Comparison of ENCODE assay signal across 16 cellular contexts in genomic region chr14:91866511-91867295, GRCh38. TPM values are rescaled to one million over a fixed set of nuclear protein-coding genes. Genes with fewer than 3 reads are reported as not detected.
DNase-seq lines count a peak whose midpoint lies in the region; ATAC-seq, FAIRE-seq and TF ChIP-seq lines count a peak whose summit lies in the region.
"Had no signal": no experiment of that assay in that cellular context is flagged by ENCODE, and none has a peak within 500 bp of the region (broad histone marks: within the 10 kb centered on the region; RNA-seq: fewer than 3 reads in every experiment).

No MANE protein-coding gene starts in this region.

- no peak overlapping the region for H4K91ac ChIP-seq in mesenchymal stem cell (ENCODE audit: low read length)

- H2BK12ac ChIP-seq in mesenchymal stem cell (ENCODE audit: low read length in 2 of 2): no peak overlapping the region

- H3K23ac ChIP-seq in mesenchymal stem cell (ENCODE audit: low read length in 2 of 2): no peak overlapping the region

- H4K8ac ChIP-seq in mesenchymal stem cell (ENCODE audit: low read length): no peak overlapping the region

- peak; percentile 16; the same call in 2 of the 3 replicates for ATAC-seq in SK-N-SH treated with all-trans-retinoic acid at 6 μM for 48 hours
- peak; percentile 11 for ATAC-seq in activated naive CD8-positive, alpha-beta T cell treated with anti-CD3 and anti-CD28 coated beads, Interleukin-2, amount 50 U/mL, for 24 hours
- ATAC-seq in stimulated activated effector memory CD8-positive, alpha-beta T cell treated with anti-CD3 and anti-CD28 coated beads, Interleukin-12 subunit alpha, Interleukin-12 subunit beta, amount 100 ng/mL, for 72 hours: peak; percentile 39
- ATAC-seq: A549 had no signal

- TF ChIP-seq RAD21 in SK-N-SH (IDR thresholded peaks at IDR 0.05; ENCODE audit: low read length): no peak

- no peak overlapping the region for H3K27ac ChIP-seq in SK-N-SH (ENCODE audit: low read depth in 2 of 2, low read length in 1 of 2)
- H3K27ac ChIP-seq in mesenchymal stem cell (ENCODE audit: low read length, poor library complexity, severe bottlenecking): no peak overlapping the region
- H3K27ac ChIP-seq: A549, adrenal gland had no signal

- H2BK5ac ChIP-seq in mesenchymal stem cell (ENCODE audit: low read depth, low read length, poor library complexity, severe bottlenecking): no peak overlapping the region

- 67% methylated on average over 6 of the region's 6 CpGs for WGBS in SK-N-SH (ENCODE audit: low lambda C conversion rate)
- WGBS in mesenchymal stem cell: 91% methylated on average over 6 of the region's 6 CpGs

- no peaks in the 10 kb centered on the region for H3K27me3 ChIP-seq in SK-N-SH (ENCODE audit: insufficient read depth)
- H3K27me3 ChIP-seq in Loucy (ENCODE audit: insufficient read depth, low read length, poor library complexity, severe bottlenecking): no peaks in the 10 kb centered on the region
- H3K27me3 ChIP-seq in mesenchymal stem cell (ENCODE audit: control insufficient read depth in 1 of 2, insufficient read depth in 1 of 2, low read length in 2 of 2): peaks cover 0 to 38% of the 10 kb centered on the region in 2 experiments
- H3K27me3 ChIP-seq: adrenal gland, heart left ventricle had no signal

- H2BK120ac ChIP-seq in mesenchymal stem cell (ENCODE audit: low read depth, low read length): no peak overlapping the region

- no peaks in the 10 kb centered on the region for H3K4me1 ChIP-seq in SK-N-SH (ENCODE audit: control insufficient read depth in 1 of 2, insufficient read depth in 2 of 2, low read depth in 1 of 2, low read length in 1 of 2)
- peaks cover 77% of the 10 kb centered on the region for H3K4me1 ChIP-seq in Loucy (ENCODE audit: insufficient read depth, low read length, poor library complexity, severe bottlenecking)
- H3K4me1 ChIP-seq in mesenchymal stem cell (ENCODE audit: control insufficient read depth, insufficient read depth, low read depth, low read length): peaks cover 5% of the 10 kb centered on the region
- H3K4me1 ChIP-seq: adrenal gland had no signal

- H3K27me3 Mint-ChIP-seq in activated naive CD8-positive, alpha-beta T cell treated with anti-CD3 and anti-CD28 coated beads, Interleukin-2, amount 50 U/mL, for 24 hours: no peaks in the 10 kb centered on the region

- no peak for TF ChIP-seq EP300 in SK-N-SH (IDR thresholded peaks at IDR 0.05; ENCODE audit: borderline replicate concordance in 1 of 2, low read depth in 1 of 2, low read length in 1 of 2)

- H2AK5ac ChIP-seq in mesenchymal stem cell (ENCODE audit: low read length, severe bottlenecking): no peak overlapping the region

- peak overlapping the region; percentile 74 for H3K4me3 Mint-ChIP-seq in activated naive CD8-positive, alpha-beta T cell treated with anti-CD3 and anti-CD28 coated beads, Interleukin-2, amount 50 U/mL, for 24 hours
- H3K4me3 Mint-ChIP-seq in stimulated activated effector memory CD8-positive, alpha-beta T cell treated with anti-CD3 and anti-CD28 coated beads, Interleukin-12 subunit alpha, Interleukin-12 subunit beta, amount 100 ng/mL, for 72 hours: peak overlapping the region; percentile 89

- H3K4me2 ChIP-seq in SK-N-SH: no peak overlapping the region
- H3K4me2 ChIP-seq in Loucy (ENCODE audit: low read depth, low read length, poor library complexity, severe bottlenecking): peak overlapping the region; percentile 76
- H3K4me2 ChIP-seq in mesenchymal stem cell (ENCODE audit: low read length, poor library complexity, severe bottlenecking): no peak overlapping the region
- H3K4me2 ChIP-seq: A549 had no signal

- no peaks in the 10 kb centered on the region for H3K9me3 ChIP-seq in SK-N-SH
- no peaks in the 10 kb centered on the region for H3K9me3 ChIP-seq in Loucy (ENCODE audit: insufficient read depth, low read depth, low read length)
- H3K9me3 ChIP-seq in mesenchymal stem cell (ENCODE audit: control insufficient read depth, low read length): no peaks in the 10 kb centered on the region
- H3K9me3 ChIP-seq: A549, adrenal gland had no signal

- H2AFZ ChIP-seq in SK-N-SH (ENCODE audit: low read depth) (no peak overlapping the region), Loucy (ENCODE audit: low read length) (0 out of 2 replicates have a peak overlapping the region, but pooled peaks have one; percentile 46), mesenchymal stem cell (ENCODE audit: low read depth, low read length) (no peak overlapping the region)

- H3K9ac ChIP-seq in SK-N-SH: no peak overlapping the region
- H3K9ac ChIP-seq in Loucy (ENCODE audit: low read depth, low read length, poor library complexity, severe bottlenecking): peak overlapping the region; percentile 48
- no peak overlapping the region for H3K9ac ChIP-seq in mesenchymal stem cell (ENCODE audit: low read length)

- H3K9me2 ChIP-seq in SK-N-SH (no peaks in the 10 kb centered on the region), Loucy (replicated peaks; ENCODE audit: low read depth, low read length) (no peaks in the 10 kb centered on the region)

- H3K36me3 ChIP-seq in SK-N-SH (replicated peaks in 1 of 2; ENCODE audit: control insufficient read depth in 1 of 2, insufficient read depth in 2 of 2, low read length in 1 of 2) (peaks cover 15 to 39% of the 10 kb centered on the region in 2 experiments), Loucy (ENCODE audit: insufficient read depth, low read length) (no peaks in the 10 kb centered on the region), mesenchymal stem cell (ENCODE audit: control insufficient read depth in 1 of 2, insufficient read depth in 2 of 2, low read depth in 1 of 2, low read length in 2 of 2) (peaks cover 0 to 32% of the 10 kb centered on the region in 2 experiments)
- H3K36me3 ChIP-seq: adrenal gland had no signal

- DNase-seq in SK-N-SH (no peak), NCI-H2227 treated with DMSO at 0.1 percent for 48 hours (lab: John Stamatoyannopoulos, UW) (no peak), HTR-8/SVneo (ENCODE audit: insufficient read length, low spot score) (no peak), mesenchymal stem cell (no peak)
- no peak for DNase-seq in activated naive CD8-positive, alpha-beta T cell treated with anti-CD3 and anti-CD28 coated beads, Interleukin-2, amount 50 U/mL, for 24 hours
- DNase-seq in stimulated activated effector memory CD8-positive, alpha-beta T cell treated with anti-CD3 and anti-CD28 coated beads, Interleukin-12 subunit alpha, Interleukin-12 subunit beta, amount 100 ng/mL, for 72 hours (ENCODE audit: low spot score in 2 of 2): peak in 1 of 2 donors; percentile 64
- DNase-seq: adrenal gland; heart left ventricle; kidney glomerular epithelial cell; NCI-H345; stimulated activated CD4-positive, alpha-beta T cell treated with anti-CD3 and anti-CD28 coated beads, Interleukin-2, amount 100 ng/mL, for 48 hours had no signal

- no peak overlapping the region for H2BK15ac ChIP-seq in mesenchymal stem cell (ENCODE audit: low read depth, poor library complexity, severe bottlenecking)

- TF ChIP-seq CTCF in SK-N-SH (IDR thresholded peaks at IDR 0.05): no peak
- no peak for TF ChIP-seq CTCF in Loucy (conservative IDR thresholded peaks at IDR 0.05; ENCODE audit: low read length)

- H3K14ac ChIP-seq in mesenchymal stem cell (ENCODE audit: low read length in 2 of 2): no peak overlapping the region

- POLR2A ChIA-PET in SK-N-SH (lab: Yijun Ruan, JAX): no interaction called here

- H3K4me1 Mint-ChIP-seq in activated naive CD8-positive, alpha-beta T cell treated with anti-CD3 and anti-CD28 coated beads, Interleukin-2, amount 50 U/mL, for 24 hours: peaks cover 94% of the 10 kb centered on the region
- peaks cover 85% of the 10 kb centered on the region for H3K4me1 Mint-ChIP-seq in stimulated activated effector memory CD8-positive, alpha-beta T cell treated with anti-CD3 and anti-CD28 coated beads, Interleukin-12 subunit alpha, Interleukin-12 subunit beta, amount 100 ng/mL, for 72 hours

- H3K4ac ChIP-seq in mesenchymal stem cell (ENCODE audit: low read depth in 1 of 2, low read length in 2 of 2): no peak overlapping the region

- H3K79me2 ChIP-seq in SK-N-SH (ENCODE audit: insufficient read depth) (no peaks in the 10 kb centered on the region), Loucy (ENCODE audit: insufficient read depth, low read length) (no peaks in the 10 kb centered on the region)

- no peak overlapping the region for H3K18ac ChIP-seq in mesenchymal stem cell (ENCODE audit: low read depth in 1 of 2, low read length in 2 of 2)

- no peak for FAIRE-seq in HTR-8/SVneo (lab: Jason Lieb, UNC)
- FAIRE-seq: A549, H1, RCC 7860 had no signal

- no peaks in the 10 kb centered on the region for H3K79me1 ChIP-seq in mesenchymal stem cell (replicated peaks; ENCODE audit: low read length, poor library complexity, severe bottlenecking)

- peak overlapping the region; percentile 81 for H3K27ac Mint-ChIP-seq in activated naive CD8-positive, alpha-beta T cell treated with anti-CD3 and anti-CD28 coated beads, Interleukin-2, amount 50 U/mL, for 24 hours
- peak overlapping the region; percentile 93 for H3K27ac Mint-ChIP-seq in stimulated activated effector memory CD8-positive, alpha-beta T cell treated with anti-CD3 and anti-CD28 coated beads, Interleukin-12 subunit alpha, Interleukin-12 subunit beta, amount 100 ng/mL, for 72 hours

- CTCF ChIA-PET in SK-N-SH (lab: Yijun Ruan, JAX): no interaction called here

- H3F3A ChIP-seq in SK-N-SH (replicated peaks; ENCODE audit: insufficient read depth): no peaks in the 10 kb centered on the region
- H3F3A ChIP-seq in Loucy (ENCODE audit: low read depth): peaks cover 14% of the 10 kb centered on the region; the same call in 1 of the 2 replicates

- H4K20me1 ChIP-seq in SK-N-SH (ENCODE audit: insufficient read depth) (no peaks in the 10 kb centered on the region), Loucy (ENCODE audit: insufficient read depth, low read length, poor library complexity, severe bottlenecking) (no peaks in the 10 kb centered on the region)

- no peak overlapping the region for H3K4me3 ChIP-seq in SK-N-SH (ENCODE audit: low read depth in 2 of 2, low read length in 1 of 2)
- peak overlapping the region; percentile 56 for H3K4me3 ChIP-seq in Loucy (ENCODE audit: low read length, poor library complexity, severe bottlenecking)
- no peak overlapping the region for H3K4me3 ChIP-seq in mesenchymal stem cell (ENCODE audit: insufficient read depth in 1 of 2, low read depth in 1 of 2, low read length in 2 of 2)
- H3K4me3 ChIP-seq: A549, adrenal gland had no signal

- no peaks in the 10 kb centered on the region for H3K9me3 Mint-ChIP-seq in activated naive CD8-positive, alpha-beta T cell treated with anti-CD3 and anti-CD28 coated beads, Interleukin-2, amount 50 U/mL, for 24 hours
- no peaks in the 10 kb centered on the region for H3K9me3 Mint-ChIP-seq in stimulated activated effector memory CD8-positive, alpha-beta T cell treated with anti-CD3 and anti-CD28 coated beads, Interleukin-12 subunit alpha, Interleukin-12 subunit beta, amount 100 ng/mL, for 72 hours

- H3K36me3 Mint-ChIP-seq in activated naive CD8-positive, alpha-beta T cell treated with anti-CD3 and anti-CD28 coated beads, Interleukin-2, amount 50 U/mL, for 24 hours (ENCODE audit: low read depth): no peaks in the 10 kb centered on the region
- H3K36me3 Mint-ChIP-seq in stimulated activated effector memory CD8-positive, alpha-beta T cell treated with anti-CD3 and anti-CD28 coated beads, Interleukin-12 subunit alpha, Interleukin-12 subunit beta, amount 100 ng/mL, for 72 hours: peaks cover 19% of the 10 kb centered on the region

RNA-seq across cellular contexts. Expression of gene TC2N, which starts 0.6 kb away (rescaled TPM):
- 0.02 TPM in 1 of 2 replicates, not detected in the other for polyA plus RNA-seq in SK-N-SH (2012; rRNA removed)
- polyA plus RNA-seq in SK-N-SH (2012; cell fraction: cytosol; rRNA removed): 0.01 and 0.03 TPM in 2 replicates
- 0.01 and 0.17 TPM in 2 replicates for polyA plus RNA-seq in SK-N-SH (2012; cell fraction: nucleus; rRNA removed)
- 0.07 TPM for polyA plus RNA-seq in mesenchymal stem cell (2013, experiment 1 of 2)
- polyA plus RNA-seq in mesenchymal stem cell (2013, experiment 2 of 2): 0.05 TPM
